Comparison of ENCODE assay signal across 18 cellular contexts in the genomic region with DNA sequence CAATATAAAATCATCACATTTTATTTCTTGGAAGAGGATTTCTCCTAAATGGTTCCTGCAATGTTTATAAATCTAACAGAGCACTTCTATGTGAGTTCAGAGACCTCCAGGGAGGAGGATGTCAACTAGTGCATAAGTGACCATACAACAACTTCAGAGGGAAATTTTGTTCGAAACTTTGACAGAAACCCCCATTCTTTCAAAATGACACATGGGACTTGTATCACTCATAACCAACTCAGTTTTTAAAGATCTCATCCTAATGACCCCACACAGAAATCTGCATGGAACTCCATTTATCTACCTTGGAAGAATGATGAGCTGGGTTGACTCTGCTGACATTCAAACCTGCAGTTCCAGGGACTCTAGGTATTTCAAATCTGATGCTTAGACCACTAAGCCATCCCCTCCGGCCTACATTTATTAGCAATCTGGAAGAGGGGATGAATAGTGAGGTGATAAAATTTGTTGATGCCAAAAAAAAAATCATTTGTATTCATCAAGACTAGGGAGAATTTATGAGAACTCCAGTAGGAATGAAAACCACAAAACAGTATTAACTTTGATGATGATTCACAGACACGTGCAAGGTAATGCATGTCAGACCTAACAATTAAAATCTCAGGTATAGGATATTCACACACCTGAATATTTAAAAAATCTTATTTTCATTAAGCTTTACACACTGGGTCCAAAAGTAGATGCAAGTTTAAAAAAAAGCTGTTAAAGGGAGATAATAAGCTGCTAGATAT.
DNase-seq lines count a peak whose midpoint lies in the region; ATAC-seq, FAIRE-seq and TF ChIP-seq lines count a peak whose summit lies in the region.
"Had no signal": no experiment of that assay in that cellular context is flagged by ENCODE, and none has a peak within 500 bp of the region (broad histone marks: within the 10 kb centered on the region; RNA-seq: fewer than 3 reads in every experiment).

No MANE protein-coding gene starts in this region.

- peak; percentile 24 for DNase-seq in GM12864 (ENCODE audit: low read depth)
- DNase-seq in GM19239 (ENCODE audit: insufficient read length, low spot score): no peak
- no peak for DNase-seq in NCI-H1417 (lab: John Stamatoyannopoulos, UW)
- DNase-seq in stimulated activated naive CD4-positive, alpha-beta T cell (lab: John Stamatoyannopoulos, UW): no peak
- DNase-seq in upper lobe of right lung: no peak
- DNase-seq in CD4-positive, alpha-beta T cell: no peak
- DNase-seq: ACHN; activated CD8-positive, alpha-beta T cell treated with anti-CD3 and anti-CD28 coated beads, Interleukin-2, amount 10 ng/mL, durations not matched to agents 7 days and 5 days; Calu3; mesenchymal stem cell; NCI-H510A treated with DMSO at 0.1 percent for 48 hours; nucleus accumbens; stimulated activated CD4-positive, alpha-beta T cell treated with anti-CD3 and anti-CD28 coated beads, Interleukin-12 subunit alpha, Interleukin-12 subunit beta, amount 100 ng/mL, for 4 hours had no signal

- H3K4me3 Mint-ChIP-seq in CD4-positive, alpha-beta T cell: no peak overlapping the region
- H3K4me3 Mint-ChIP-seq: activated CD8-positive, alpha-beta T cell treated with anti-CD3 and anti-CD28 coated beads, Interleukin-2, amount 10 ng/mL, durations not matched to agents 7 days and 5 days; central memory CD8-positive, alpha-beta T cell had no signal

- peaks cover 89% of the 10 kb centered on the region for H3K36me3 ChIP-seq in upper lobe of right lung

- POLR2A ChIA-PET in CD4-positive, alpha-beta T cell (lab: Charles Lee): no interaction called here

- H3K27me3 ChIP-seq in upper lobe of right lung: no peaks in the 10 kb centered on the region
- no peaks in the 10 kb centered on the region for H3K27me3 ChIP-seq in CD4-positive, alpha-beta T cell (ENCODE audit: control insufficient read depth, insufficient read depth, low read length)

- TF ChIP-seq CTCF in GM12864 (IDR thresholded peaks at IDR 0.05; ENCODE audit: low read depth, low read length, missing control alignments): no peak
- TF ChIP-seq CTCF in upper lobe of right lung (IDR thresholded peaks at IDR 0.05): no peak
- no peak for TF ChIP-seq CTCF in CD4-positive, alpha-beta T cell (IDR thresholded peaks at IDR 0.05)

- H3K9me3 ChIP-seq in upper lobe of right lung: no peaks in the 10 kb centered on the region
- H3K9me3 ChIP-seq in CD4-positive, alpha-beta T cell (ENCODE audit: control insufficient read depth, low read length): no peaks in the 10 kb centered on the region
- H3K9me3 ChIP-seq: HAP-1 had no signal

- CTCF ChIA-PET in CD4-positive, alpha-beta T cell (lab: Charles Lee): no interaction called here

- no peak overlapping the region for H3K27ac Mint-ChIP-seq in CD4-positive, alpha-beta T cell
- H3K27ac Mint-ChIP-seq: activated CD8-positive, alpha-beta T cell treated with anti-CD3 and anti-CD28 coated beads, Interleukin-2, amount 10 ng/mL, durations not matched to agents 7 days and 5 days; activated naive CD4-positive, alpha-beta T cell treated with anti-CD3 and anti-CD28 coated beads, Interleukin-2, amount 50 U/mL, for 72 hours had no signal

- H3K27ac ChIP-seq in upper lobe of right lung: no peak overlapping the region
- no peak overlapping the region for H3K27ac ChIP-seq in CD4-positive, alpha-beta T cell (ENCODE audit: low read depth, low read length)

- no peaks in the 10 kb centered on the region for H3K27me3 Mint-ChIP-seq in CD4-positive, alpha-beta T cell
- H3K27me3 Mint-ChIP-seq: central memory CD8-positive, alpha-beta T cell had no signal

- no peaks in the 10 kb centered on the region for H3K4me1 Mint-ChIP-seq in CD4-positive, alpha-beta T cell (ENCODE audit: low read depth)
- H3K4me1 Mint-ChIP-seq: central memory CD8-positive, alpha-beta T cell had no signal

- no peaks in the 10 kb centered on the region for H3K4me1 ChIP-seq in upper lobe of right lung
- H3K4me1 ChIP-seq: HAP-1 had no signal

- H3K4me3 ChIP-seq in GM12864 (ENCODE audit: low read depth, low read length) (no peak overlapping the region), upper lobe of right lung (no peak overlapping the region)
- H3K4me3 ChIP-seq: HAP-1 had no signal

- intact Hi-C loops in upper lobe of right lung (cut with DNase I): no loop called here
- intact Hi-C loops in CD4-positive, alpha-beta T cell (cut with DNase I, micrococcal nuclease): no loop called here

- peak; percentile 39 for FAIRE-seq in GM19239 (lab: Jason Lieb, UNC)

- no peaks in the 10 kb centered on the region for H3K9me3 Mint-ChIP-seq in CD4-positive, alpha-beta T cell
- H3K9me3 Mint-ChIP-seq: activated naive CD4-positive, alpha-beta T cell treated with anti-CD3 and anti-CD28 coated beads, Interleukin-2, amount 50 U/mL, for 72 hours; central memory CD8-positive, alpha-beta T cell had no signal

- ATAC-seq in HG02610 (IDR thresholded peaks at IDR 0.05; ENCODE audit: unreplicated experiment): peak; percentile 90
- peak; percentile 85 for ATAC-seq in HG03457 (IDR thresholded peaks at IDR 0.05; ENCODE audit: unreplicated experiment)
- no peak for ATAC-seq in upper lobe of right lung
- no peak for ATAC-seq in CD4-positive, alpha-beta T cell (ENCODE audit: poor library complexity)
- ATAC-seq: activated CD8-positive, alpha-beta T cell treated with anti-CD3 and anti-CD28 coated beads, Interleukin-2, amount 10 ng/mL, durations not matched to agents 7 days and 5 days; activated naive CD4-positive, alpha-beta T cell treated with anti-CD3 and anti-CD28 coated beads, Interleukin-2, amount 50 U/mL, for 72 hours had no signal

- peaks cover 69% of the 10 kb centered on the region for H3K36me3 Mint-ChIP-seq in CD4-positive, alpha-beta T cell (ENCODE audit: low read depth)

Comparison
In these comparisons a context has a peak if more than half of its experiments do, and no peak if none do; other contexts are left out.
1. ATAC-seq: peak in HG02610 (single experiment) and HG03457 (single experiment); none in upper lobe of right lung (single experiment) and CD4-positive, alpha-beta T cell (single experiment).